In the genomic region with DNA sequence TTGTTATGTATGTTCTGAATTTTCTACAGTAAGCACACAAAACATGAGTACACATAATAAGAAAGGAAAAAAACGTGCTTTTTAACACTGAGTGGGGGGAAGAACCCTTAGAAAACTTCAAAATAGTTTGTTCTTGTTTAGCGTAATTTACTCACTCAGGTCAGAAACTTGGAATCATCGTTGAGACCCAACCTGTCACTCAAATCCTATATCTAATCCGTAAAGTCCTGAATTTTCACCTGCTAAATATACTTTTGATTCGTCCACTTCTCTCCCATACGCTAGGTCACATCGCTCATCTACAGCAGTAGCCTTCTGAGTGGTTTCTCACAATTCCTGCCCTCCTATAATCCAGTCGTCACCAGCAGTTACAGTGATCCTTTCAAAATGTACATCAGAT, we compare ENCODE assay signal across 9 cellular contexts. TPM values are rescaled to one million over a fixed set of nuclear protein-coding genes. Genes with fewer than 3 reads are reported as not detected.
DNase-seq lines count a peak whose midpoint lies in the region; ATAC-seq, FAIRE-seq and TF ChIP-seq lines count a peak whose summit lies in the region.
"Had no signal": no experiment of that assay in that cellular context is flagged by ENCODE, and none has a peak within 500 bp of the region (broad histone marks: within the 10 kb centered on the region; RNA-seq: fewer than 3 reads in every experiment).

No MANE protein-coding gene starts in this region.

- 5 to 9% (median 7%) methylated on average over 8 of the region's 8 CpGs for WGBS in small intestine, 3 donors

- peak overlapping the region; percentile 98 for H3K4me3 ChIP-seq in GM23338
- peak overlapping the region; percentile 97 for H3K4me3 ChIP-seq in SU-DHL-6 (ENCODE audit: insufficient read depth, low read length, poor library complexity, severe bottlenecking)
- peak overlapping the region; percentile 58 to 81 for H3K4me3 ChIP-seq in small intestine (ENCODE audit: low read depth in 1 of 2, low read length in 2 of 2)

- H3K4me3 Mint-ChIP-seq in GM23338 (peak overlapping the region; percentile 95), glutamatergic neuron (ENCODE audit: unreplicated experiment) (peak overlapping the region; percentile 98)

- peaks cover 31% of the 10 kb centered on the region for H3K27me3 ChIP-seq in GM23338 (ENCODE audit: insufficient read depth)
- H3K27me3 ChIP-seq in SU-DHL-6 (ENCODE audit: low read length) = no peaks in the 10 kb centered on the region
- H3K27me3 ChIP-seq in small intestine (ENCODE audit: control insufficient read depth in 2 of 2, insufficient read depth in 2 of 2, low read length in 2 of 2) = no peaks in the 10 kb centered on the region
- no peaks in the 10 kb centered on the region for H3K27me3 ChIP-seq in foreskin keratinocyte

- TF ChIP-seq CTCF in GM23338 (conservative IDR thresholded peaks at IDR 0.05; ENCODE audit: low read depth in 2 of 2) (no peak), SU-DHL-6 (IDR thresholded peaks at IDR 0.05; ENCODE audit: insufficient read depth, low read length, poor library complexity, severe bottlenecking) (no peak), glutamatergic neuron (IDR thresholded peaks at IDR 0.05; ENCODE audit: partially characterized antibody, unreplicated experiment) (no peak), foreskin keratinocyte (conservative IDR thresholded peaks at IDR 0.05) (no peak)

- peak overlapping the region; percentile 81 for H3K9ac ChIP-seq in SU-DHL-6 (ENCODE audit: low read length)

- H3K27me3 Mint-ChIP-seq in GM23338 (ENCODE audit: insufficient read depth, low read depth, poor library complexity) (peaks cover 16% of the 10 kb centered on the region), glutamatergic neuron (ENCODE audit: unreplicated experiment) (peaks cover 8% of the 10 kb centered on the region)

- peaks cover 3% of the 10 kb centered on the region; the same call in 1 of the 2 replicates for H3K36me3 ChIP-seq in GM23338 (ENCODE audit: insufficient read depth)
- peaks cover 14% of the 10 kb centered on the region; the same call in 1 of the 2 replicates for H3K36me3 ChIP-seq in SU-DHL-6 (ENCODE audit: low read length)
- H3K36me3 ChIP-seq in small intestine (ENCODE audit: control insufficient read depth in 2 of 2, insufficient read depth in 2 of 2, low read length in 2 of 2) = peaks cover 3 to 12% of the 10 kb centered on the region in 2 donors

- H4K20me1 ChIP-seq in GM23338 (replicated peaks; ENCODE audit: insufficient read depth) (no peaks in the 10 kb centered on the region; the same call in 1 of the 2 replicates), SU-DHL-6 (ENCODE audit: low read depth, low read length) (peaks cover 6% of the 10 kb centered on the region; the same call in 1 of the 2 replicates)

- DNase-seq in GM23338 (ENCODE audit: low spot score) (no peak), glutamatergic neuron (no peak), small intestine (no peak), pons (ENCODE audit: low spot score) (no peak), foreskin keratinocyte (no peak)

- H2AFZ ChIP-seq in GM23338 (peak overlapping the region; percentile 97), SU-DHL-6 (ENCODE audit: low read depth, low read length, severe bottlenecking) (no peak overlapping the region)

- no peak for FAIRE-seq in small intestine (lab: Jason Lieb, UNC)
- FAIRE-seq: endometrium had no signal

- H3K4me2 ChIP-seq in GM23338 (peak overlapping the region; percentile 99), SU-DHL-6 (ENCODE audit: low read depth, low read length, poor library complexity, severe bottlenecking) (peak overlapping the region; percentile 88)

- H3K4me1 ChIP-seq in GM23338 (ENCODE audit: insufficient read depth) (no peaks in the 10 kb centered on the region), small intestine (ENCODE audit: control insufficient read depth in 2 of 2, insufficient read depth in 1 of 2, low read depth in 1 of 2, low read length in 1 of 2) (no peaks in the 10 kb centered on the region), foreskin keratinocyte (peaks cover 9% of the 10 kb centered on the region)

- H3K9me3 ChIP-seq in SU-DHL-6 (ENCODE audit: insufficient read depth, low read length) = no peaks in the 10 kb centered on the region
- H3K9me3 ChIP-seq in small intestine (ENCODE audit: control insufficient read depth, low read depth) = no peaks in the 10 kb centered on the region

- peaks cover 26% of the 10 kb centered on the region; the same call in 2 of the 3 replicates for H3K36me3 Mint-ChIP-seq in GM23338 (ENCODE audit: low read depth)
- H3K36me3 Mint-ChIP-seq in glutamatergic neuron (ENCODE audit: unreplicated experiment) = peaks cover 17% of the 10 kb centered on the region

- H3F3A ChIP-seq in GM23338 (replicated peaks; ENCODE audit: low read depth) (peaks cover 8% of the 10 kb centered on the region; the same call in 1 of the 2 replicates), SU-DHL-6 (ENCODE audit: insufficient read depth) (peaks cover 11% of the 10 kb centered on the region; the same call in 1 of the 2 replicates)

- H3K79me2 ChIP-seq in GM23338 (replicated peaks; ENCODE audit: insufficient read depth) = peaks cover 16% of the 10 kb centered on the region
- peaks cover 19% of the 10 kb centered on the region for H3K79me2 ChIP-seq in SU-DHL-6 (ENCODE audit: insufficient read depth, low read length)

- no peak for ATAC-seq in GM23338
- ATAC-seq in GM19328 (IDR thresholded peaks at IDR 0.05; ENCODE audit: unreplicated experiment) = no peak
- ATAC-seq in GM21786 (IDR thresholded peaks at IDR 0.05; ENCODE audit: unreplicated experiment) = no peak
- no peak for ATAC-seq in foreskin keratinocyte

- H3K9me2 ChIP-seq in GM23338 (ENCODE audit: insufficient read depth) = peaks cover 7% of the 10 kb centered on the region
- no peaks in the 10 kb centered on the region for H3K9me2 ChIP-seq in SU-DHL-6 (replicated peaks; ENCODE audit: insufficient read depth, low read length)

- H3K9me3 Mint-ChIP-seq in GM23338 (peaks cover 9% of the 10 kb centered on the region), glutamatergic neuron (ENCODE audit: unreplicated experiment) (peaks cover 16% of the 10 kb centered on the region)

- H3K27ac Mint-ChIP-seq in GM23338 = peak overlapping the region; percentile 25; the same call in 1 of the 2 replicates
- H3K27ac Mint-ChIP-seq in glutamatergic neuron (ENCODE audit: unreplicated experiment) = peak overlapping the region; percentile 84

- H3K4me1 Mint-ChIP-seq in GM23338 (peaks cover 4% of the 10 kb centered on the region), glutamatergic neuron (ENCODE audit: low read depth, unreplicated experiment) (peaks cover 9% of the 10 kb centered on the region)

- H3K27ac ChIP-seq in GM23338 (ENCODE audit: low read depth) (0 out of 2 replicates have a peak overlapping the region, but pooled peaks have one; percentile 78), SU-DHL-6 (ENCODE audit: low read depth, low read length) (no peak overlapping the region), small intestine (ENCODE audit: low read depth in 1 of 2, low read length in 1 of 2) (peak overlapping the region in 1 of 2 donors; percentile 85), foreskin keratinocyte (no peak overlapping the region)

TF ChIP-seq in GM23338, 12 proteins besides CTCF, POLR2A, EP300 and RAD21 (continues in another document):
- TF ChIP-seq JUNB (IDR thresholded peaks at IDR 0.05; ENCODE audit: unreplicated experiment) = no peak

RNA-seq across cellular contexts. Expression of gene TPRKB, which starts 0.8 kb away (rescaled TPM):
- total RNA-seq in GM23338 (2014; rRNA removed; shearing (Covaris generic)) = 31.2 and 39.5 TPM in 2 replicates
- polyA plus RNA-seq in GM23338 (2016; fragmentation: Nextera tagmentation; extraction: Ambion mirVana) (167 and 186 TPM in 2 replicates), small intestine (100 to 1,000 TPM in 1 of 3 donors, 10 to 100 TPM in 2; 64.8 to 110 (median 74.0) TPM), foreskin keratinocyte (60.3 and 67.9 TPM in 2 replicates)
- total RNA-seq in glutamatergic neuron (ENCODE audit: unreplicated experiment) (27.2 TPM), foreskin keratinocyte (46.1 TPM in 2 replicates)

RNA-seq across cellular contexts. Expression of gene DUSP11, which starts 43.5 kb away (rescaled TPM):
- total RNA-seq in GM23338 (2014; rRNA removed; shearing (Covaris generic)) = 19.1 and 23.3 TPM in 2 replicates
- polyA plus RNA-seq in GM23338 (2016; fragmentation: Nextera tagmentation; extraction: Ambion mirVana) (21.0 TPM in 2 replicates), small intestine (10 to 100 TPM; 14.9 to 22.4 (median 19.7) TPM), foreskin keratinocyte (64.1 and 73.5 TPM in 2 replicates)
- total RNA-seq in glutamatergic neuron (ENCODE audit: unreplicated experiment) (20.8 TPM), foreskin keratinocyte (71.0 and 88.9 TPM in 2 replicates)

RNA-seq across cellular contexts. Expression of gene C2orf78, which starts 47.6 kb away (rescaled TPM):
- 0.14 TPM in 1 of 2 replicates, not detected in the other for total RNA-seq in GM23338 (2014; rRNA removed; shearing (Covaris generic))
- polyA plus RNA-seq in GM23338 (2016; fragmentation: Nextera tagmentation; extraction: Ambion mirVana) (0.14 and 0.18 TPM in 2 replicates), small intestine (not detected), foreskin keratinocyte (not detected in 2 replicates)
- total RNA-seq in glutamatergic neuron (ENCODE audit: unreplicated experiment) (not detected), foreskin keratinocyte (not detected in 2 replicates)
